In the genomic region with DNA sequence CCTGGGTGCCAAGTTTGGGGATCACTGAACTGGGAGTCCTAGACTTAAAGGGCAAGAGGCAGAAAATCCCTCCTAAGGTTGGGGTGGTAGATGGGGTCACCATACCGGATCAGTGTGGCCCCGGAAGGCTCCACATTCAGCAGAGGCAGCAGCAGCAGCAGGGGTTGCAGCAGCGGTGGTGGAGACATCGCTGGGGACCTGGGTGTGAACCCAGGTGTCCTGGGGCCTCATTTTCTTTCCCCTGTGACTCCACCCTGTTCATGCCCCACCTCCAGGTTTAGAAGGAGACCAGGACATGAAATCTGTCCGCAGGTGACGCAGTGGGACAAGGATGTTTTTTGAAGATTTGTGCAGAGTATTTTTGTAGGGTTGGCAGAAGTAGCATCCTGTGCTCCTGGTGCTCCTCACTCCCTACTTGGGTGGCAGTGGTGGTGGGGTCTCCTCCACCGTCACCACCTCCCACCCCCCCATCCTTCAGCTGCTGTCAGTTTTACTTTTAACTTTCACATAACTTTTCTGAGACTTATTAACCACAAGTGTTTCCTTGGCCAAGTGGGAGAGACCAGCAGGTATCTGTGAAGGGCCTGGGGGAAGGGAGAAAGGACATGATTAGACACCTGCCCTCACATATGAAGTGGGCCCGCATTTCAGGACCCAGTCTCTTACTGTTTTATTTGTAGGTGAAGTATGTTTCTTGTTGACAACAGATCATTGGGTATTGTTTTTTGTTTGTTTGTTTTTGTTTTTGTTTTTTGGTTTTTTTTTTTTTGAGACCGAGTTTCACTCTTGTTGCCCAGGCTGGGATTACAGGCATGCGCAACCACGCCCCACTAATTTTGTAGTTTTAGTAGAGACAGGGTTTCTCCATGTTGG, we compare ENCODE assay signal across 14 cellular contexts. TPM values are rescaled to one million over a fixed set of nuclear protein-coding genes. Genes with fewer than 3 reads are reported as not detected.
DNase-seq lines count a peak whose midpoint lies in the region; ATAC-seq and TF ChIP-seq lines count a peak whose summit lies in the region.
"Had no signal": no experiment of that assay in that cellular context is flagged by ENCODE, and none has a peak within 500 bp of the region (broad histone marks: within the 10 kb centered on the region; RNA-seq: fewer than 3 reads in every experiment).

A gene (minus strand): TSS at position 206 of the 873 bp plus-strand sequence. CDS start 18 bp downstream, at position 188.

- no peak within 1 kb of the TSS for H3K4me3 ChIP-seq in CD4-positive, CD25-positive, alpha-beta regulatory T cell (ENCODE audit: low read depth, low read length)
- H3K4me3 ChIP-seq in DOHH2 (ENCODE audit: low read length): peak within 1 kb of the TSS; percentile 21
- H3K4me3 ChIP-seq: transverse colon had no signal

- no peaks in the 10 kb centered on the region for H3K36me3 Mint-ChIP-seq in CD4-positive, CD25-positive, alpha-beta regulatory T cell
- H3K36me3 Mint-ChIP-seq in activated CD4-positive, alpha-beta memory T cell treated with anti-CD3 and anti-CD28 coated beads for 36 hours: peaks cover 19% of the 10 kb centered on the region
- H3K36me3 Mint-ChIP-seq in memory B cell: no peaks in the 10 kb centered on the region

- peaks cover 0 to 57% (median 28%) of the 10 kb centered on the region in 4 donors for H3K4me1 Mint-ChIP-seq in CD4-positive, CD25-positive, alpha-beta regulatory T cell
- peaks cover 66% of the 10 kb centered on the region for H3K4me1 Mint-ChIP-seq in activated CD4-positive, alpha-beta memory T cell treated with anti-CD3 and anti-CD28 coated beads for 36 hours (ENCODE audit: low read depth)
- peaks cover 34% of the 10 kb centered on the region for H3K4me1 Mint-ChIP-seq in memory B cell

- no peaks in the 10 kb centered on the region for H3K9me2 ChIP-seq in DOHH2 (replicated peaks; ENCODE audit: control insufficient read depth, low read length)

- H3K27ac Mint-ChIP-seq in CD4-positive, CD25-positive, alpha-beta regulatory T cell: peak within 1 kb of the TSS; percentile 67 to 69 (median 69)
- peak within 1 kb of the TSS; percentile 95 for H3K27ac Mint-ChIP-seq in activated CD4-positive, alpha-beta memory T cell treated with anti-CD3 and anti-CD28 coated beads for 36 hours
- peak within 1 kb of the TSS; percentile 84 for H3K27ac Mint-ChIP-seq in memory B cell

- no peak for ATAC-seq in CD4-positive, CD25-positive, alpha-beta regulatory T cell (ENCODE audit: low read depth in 2 of 2)
- ATAC-seq in memory B cell (ENCODE audit: low read depth) (no peak), GM18519 (IDR thresholded peaks at IDR 0.05; ENCODE audit: low FRiP score, unreplicated experiment) (no peak), GM21825 (IDR thresholded peaks at IDR 0.05; ENCODE audit: unreplicated experiment) (no peak)

- POLR2A ChIA-PET in activated CD4-positive, alpha-beta memory T cell treated with anti-CD3 and anti-CD28 coated beads for 36 hours (lab: Charles Lee): no interaction called here

- peaks cover 16% of the 10 kb centered on the region for H3F3A ChIP-seq in DOHH2 (ENCODE audit: control insufficient read depth, insufficient read depth)

- no peaks in the 10 kb centered on the region for H3K9me3 Mint-ChIP-seq in CD4-positive, CD25-positive, alpha-beta regulatory T cell
- H3K9me3 Mint-ChIP-seq in activated CD4-positive, alpha-beta memory T cell treated with anti-CD3 and anti-CD28 coated beads for 36 hours: no peaks in the 10 kb centered on the region
- peaks cover 2% of the 10 kb centered on the region for H3K9me3 Mint-ChIP-seq in memory B cell

- no peaks in the 10 kb centered on the region for H3K27me3 ChIP-seq in CD4-positive, CD25-positive, alpha-beta regulatory T cell (ENCODE audit: control insufficient read depth, insufficient read depth, low read length)
- no peaks in the 10 kb centered on the region for H3K27me3 ChIP-seq in DOHH2 (ENCODE audit: control insufficient read depth, low read length)
- H3K27me3 ChIP-seq: transverse colon had no signal

- H3K79me2 ChIP-seq in DOHH2 (ENCODE audit: control insufficient read depth, low read length): peaks cover 9% of the 10 kb centered on the region; the same call in 1 of the 2 replicates

- peaks cover 29% of the 10 kb centered on the region for H3K4me1 ChIP-seq in CD4-positive, CD25-positive, alpha-beta regulatory T cell (ENCODE audit: control insufficient read depth, insufficient read depth, low read length, poor library complexity, severe bottlenecking)
- H3K4me1 ChIP-seq in DOHH2 (ENCODE audit: control insufficient read depth, low read length): peaks cover 81% of the 10 kb centered on the region

- H3K9me3 ChIP-seq in CD4-positive, CD25-positive, alpha-beta regulatory T cell (ENCODE audit: control insufficient read depth in 2 of 2, low read length in 2 of 2): no peaks in the 10 kb centered on the region
- peaks cover 3% of the 10 kb centered on the region; the same call in 1 of the 2 replicates for H3K9me3 ChIP-seq in DOHH2 (ENCODE audit: control insufficient read depth, insufficient read depth, low read length)
- H3K9me3 ChIP-seq: transverse colon had no signal

- DNase-seq in CD4-positive, CD25-positive, alpha-beta regulatory T cell: peak in 1 of 3 donors; percentile 34
- peak; percentile 44 for DNase-seq in activated CD4-positive, alpha-beta memory T cell treated with anti-CD3 and anti-CD28 coated beads for 36 hours
- no peak for DNase-seq in memory B cell (ENCODE audit: low spot score in 2 of 2)
- DNase-seq in NCI-H510A treated with DMSO at 0.1 percent for 48 hours (lab: John Stamatoyannopoulos, UW): no peak
- no peak for DNase-seq in inferior parietal cortex (ENCODE audit: extremely low spot score)
- DNase-seq: cerebellar nuclear complex, EL, NCI-H2081, NCI-H69, transverse colon had no signal

- no peaks in the 10 kb centered on the region for H3K36me3 ChIP-seq in CD4-positive, CD25-positive, alpha-beta regulatory T cell (ENCODE audit: control insufficient read depth, insufficient read depth, low read length)
- peaks cover 4% of the 10 kb centered on the region; the same call in 1 of the 2 replicates for H3K36me3 ChIP-seq in DOHH2 (ENCODE audit: control insufficient read depth, low read length)
- H3K36me3 ChIP-seq: transverse colon had no signal

- no peaks in the 10 kb centered on the region for H3K27me3 Mint-ChIP-seq in CD4-positive, CD25-positive, alpha-beta regulatory T cell
- no peaks in the 10 kb centered on the region for H3K27me3 Mint-ChIP-seq in activated CD4-positive, alpha-beta memory T cell treated with anti-CD3 and anti-CD28 coated beads for 36 hours
- no peaks in the 10 kb centered on the region for H3K27me3 Mint-ChIP-seq in memory B cell

- CTCF ChIA-PET in activated CD4-positive, alpha-beta memory T cell treated with anti-CD3 and anti-CD28 coated beads for 36 hours (lab: Charles Lee): interaction anchor here (1.0 to 6.5 kb wide), 3 partner anchors 8 to 172 kb away, joined by 3 to 60 read pairs (median 6); a partner anchor contains a TSS

- H4K20me1 ChIP-seq in DOHH2 (ENCODE audit: control insufficient read depth, insufficient read depth, low read depth, low read length): no peaks in the 10 kb centered on the region

- intact Hi-C loops in activated CD4-positive, alpha-beta memory T cell treated with anti-CD3 and anti-CD28 coated beads for 36 hours (cut with micrococcal nuclease): loop anchor here (5.0 kb wide), 1 partner anchor 113 kb away; no protein-coding TSS in a partner anchor

- H3K4me2 ChIP-seq in DOHH2 (ENCODE audit: low read length): peak within 1 kb of the TSS; percentile 53

- H3K4me3 Mint-ChIP-seq in CD4-positive, CD25-positive, alpha-beta regulatory T cell: peak within 1 kb of the TSS; percentile 61 to 79 (median 70)
- H3K4me3 Mint-ChIP-seq in activated CD4-positive, alpha-beta memory T cell treated with anti-CD3 and anti-CD28 coated beads for 36 hours: peak within 1 kb of the TSS; percentile 73
- H3K4me3 Mint-ChIP-seq in memory B cell: peak within 1 kb of the TSS; percentile 21

- peak within 1 kb of the TSS; percentile 5 for H3K27ac ChIP-seq in CD4-positive, CD25-positive, alpha-beta regulatory T cell (ENCODE audit: insufficient read depth, low read length, poor library complexity, severe bottlenecking)
- peak within 1 kb of the TSS; percentile 69 for H3K27ac ChIP-seq in DOHH2 (ENCODE audit: low read depth, low read length)
- H3K27ac ChIP-seq: C4-2B, transverse colon had no signal

- no peak for TF ChIP-seq CTCF in DOHH2 (IDR thresholded peaks at IDR 0.05; ENCODE audit: low read depth, low read length, poor library complexity, severe bottlenecking)

RNA-seq across cellular contexts. Expression of the gene that starts here (rescaled TPM):
- total RNA-seq in CD4-positive, CD25-positive, alpha-beta regulatory T cell: 0.67 TPM
- polyA plus RNA-seq in CD4-positive, CD25-positive, alpha-beta regulatory T cell: 1 to 10 TPM; 1.2 to 2.2 (median 1.5) TPM
- total RNA-seq in activated CD4-positive, alpha-beta memory T cell treated with anti-CD3 and anti-CD28 coated beads for 36 hours: 10 to 100 TPM; 88.8 to 99.8 TPM

Comparison
In these comparisons a context has a peak if more than half of its experiments do, and no peak if none do; other contexts are left out.
1. RNA of the gene that starts here (total RNA-seq): 88.8 to 99.8 TPM in activated CD4-positive, alpha-beta memory T cell treated with anti-CD3 and anti-CD28 coated beads for 36 hours; 0.67 TPM in CD4-positive, CD25-positive, alpha-beta regulatory T cell (single experiment); every median in the first group is over 10 times any median in the second.
2. H3K4me3 Mint-ChIP-seq: peak in every context shown above with its lines; median percentile 73 in activated CD4-positive, alpha-beta memory T cell treated with anti-CD3 and anti-CD28 coated beads for 36 hours; 70 in CD4-positive, CD25-positive, alpha-beta regulatory T cell; 21 in memory B cell.
3. Peak in every context shown above with its lines, with median percentiles within 50 percentile points of each other: H3K27ac Mint-ChIP-seq.